ENCODE assay signal across 20 cellular contexts in genomic region chr3:117285721-117286120, GRCh38.
DNase-seq lines count a peak whose midpoint lies in the region; ATAC-seq and TF ChIP-seq lines count a peak whose summit lies in the region.
"Had no signal": no experiment of that assay in that cellular context is flagged by ENCODE, and none has a peak within 500 bp of the region (broad histone marks: within the 10 kb centered on the region; RNA-seq: fewer than 3 reads in every experiment).

No MANE protein-coding gene starts in this region.

- no peak overlapping the region for H3K9ac ChIP-seq in SK-N-SH
- H3K9ac ChIP-seq: BLaER1, GM23248 had no signal

- intact Hi-C loops in left lung (cut with DNase I) = no loop called here

- H3K9me3 ChIP-seq in SK-N-SH (no peaks in the 10 kb centered on the region), left lung (no peaks in the 10 kb centered on the region)
- H3K9me3 ChIP-seq: A549, BLaER1, HAP-1 had no signal

- 48% methylated on average over 4 of the region's 4 CpGs for WGBS in SK-N-SH (ENCODE audit: low lambda C conversion rate)

- H3K27ac ChIP-seq in SK-N-SH (ENCODE audit: low read depth in 2 of 2, low read length in 1 of 2) = peak overlapping the region in 1 of 2 experiments; percentile 91; a peak in 2 of 4 replicates
- H3K27ac ChIP-seq in left lung = no peak overlapping the region
- H3K27ac ChIP-seq: A549, BLaER1, GM23248, SK-N-MC had no signal

- H3K4me2 ChIP-seq in SK-N-SH = no peak overlapping the region
- H3K4me2 ChIP-seq: A549, BLaER1 had no signal

- CTCF ChIA-PET in SK-N-SH (lab: Yijun Ruan, JAX) = no interaction called here

- H3K4me3 ChIP-seq in SK-N-SH (ENCODE audit: low read depth in 2 of 2, low read length in 1 of 2) (no peak overlapping the region), left lung (no peak overlapping the region)
- H3K4me3 ChIP-seq: A549, BLaER1, GM23248, HAP-1, SK-N-MC had no signal

- POLR2A ChIA-PET in SK-N-SH (lab: Yijun Ruan, JAX) = interaction anchor here (0.8 kb wide), 1 partner anchor 157 kb away, joined by 3 read pairs; no protein-coding TSS in a partner anchor

- TF ChIP-seq RAD21 in SK-N-SH (IDR thresholded peaks at IDR 0.05; ENCODE audit: low read length) = no peak

- no peaks in the 10 kb centered on the region for H3K79me2 ChIP-seq in SK-N-SH (ENCODE audit: insufficient read depth)

- no peaks in the 10 kb centered on the region for H3K27me3 ChIP-seq in SK-N-SH (ENCODE audit: insufficient read depth)
- no peaks in the 10 kb centered on the region for H3K27me3 ChIP-seq in left lung
- H3K27me3 ChIP-seq: BLaER1 had no signal

- H2AFZ ChIP-seq in SK-N-SH (ENCODE audit: low read depth) = no peak overlapping the region
- H2AFZ ChIP-seq: GM23248 had no signal

- no peak; the same call in 2 of the 3 replicates for ATAC-seq in SK-N-SH treated with all-trans-retinoic acid at 6 μM for 48 hours
- no peak for ATAC-seq in HG02763 (IDR thresholded peaks at IDR 0.05; ENCODE audit: unreplicated experiment)
- no peak for ATAC-seq in HG03139 (IDR thresholded peaks at IDR 0.05; ENCODE audit: unreplicated experiment)
- no peak for ATAC-seq in left lung
- ATAC-seq: A549, Right ventricle myocardium inferior, T-cell had no signal

- H4K20me1 ChIP-seq in SK-N-SH (ENCODE audit: insufficient read depth) = no peaks in the 10 kb centered on the region
- H4K20me1 ChIP-seq: BLaER1 had no signal

- TF ChIP-seq CTCF in SK-N-SH (IDR thresholded peaks at IDR 0.05) = no peak
- no peak for TF ChIP-seq CTCF in left lung (IDR thresholded peaks at IDR 0.05)

- peak in 1 of 2 experiments; percentile 46; a peak in 2 of 4 replicates for TF ChIP-seq EP300 in SK-N-SH (IDR thresholded peaks at IDR 0.05; ENCODE audit: borderline replicate concordance in 1 of 2, low read depth in 1 of 2, low read length in 1 of 2)

- H3K4me1 ChIP-seq in SK-N-SH (ENCODE audit: control insufficient read depth in 1 of 2, insufficient read depth in 2 of 2, low read depth in 1 of 2, low read length in 1 of 2) = peaks cover 0 to 38% of the 10 kb centered on the region in 2 experiments; a peak in 2 of 4 replicates
- H3K4me1 ChIP-seq in left lung = no peaks in the 10 kb centered on the region
- H3K4me1 ChIP-seq: BLaER1, HAP-1 had no signal

- H3F3A ChIP-seq in SK-N-SH (replicated peaks; ENCODE audit: insufficient read depth) = no peaks in the 10 kb centered on the region

- H3K36me3 ChIP-seq in SK-N-SH (replicated peaks in 1 of 2; ENCODE audit: control insufficient read depth in 1 of 2, insufficient read depth in 2 of 2, low read length in 1 of 2) = no peaks in the 10 kb centered on the region
- H3K36me3 ChIP-seq in left lung = no peaks in the 10 kb centered on the region
- H3K36me3 ChIP-seq: BLaER1, HAP-1 had no signal

- DNase-seq in SK-N-SH = no peak
- DNase-seq in SHP77 (lab: John Stamatoyannopoulos, UW) = peak; percentile 11 to 33
- peak; percentile 42 for DNase-seq in globus pallidus (ENCODE audit: low spot score)
- DNase-seq in left lung = no peak
- no peak for DNase-seq in GF-D8 (lab: John Stamatoyannopoulos, UW)
- DNase-seq: CD4-positive, alpha-beta memory T cell; GDM1; GM23248; NCI-H1417; NCI-H1930; NCI-H2171; T-cell had no signal

- H3K9me2 ChIP-seq in SK-N-SH = no peaks in the 10 kb centered on the region

TF ChIP-seq in SK-N-SH, 30 proteins besides CTCF, POLR2A, EP300 and RAD21:
- TF ChIP-seq CHD2 (IDR thresholded peaks at IDR 0.05; ENCODE audit: low read length, partially characterized antibody) (no peak), GATA2 (CRISPR knock-in tag; IDR thresholded peaks at IDR 0.05) (peak; percentile 11; the same call in 1 of the 2 replicates)
- TF ChIP-seq, protein P1, sequence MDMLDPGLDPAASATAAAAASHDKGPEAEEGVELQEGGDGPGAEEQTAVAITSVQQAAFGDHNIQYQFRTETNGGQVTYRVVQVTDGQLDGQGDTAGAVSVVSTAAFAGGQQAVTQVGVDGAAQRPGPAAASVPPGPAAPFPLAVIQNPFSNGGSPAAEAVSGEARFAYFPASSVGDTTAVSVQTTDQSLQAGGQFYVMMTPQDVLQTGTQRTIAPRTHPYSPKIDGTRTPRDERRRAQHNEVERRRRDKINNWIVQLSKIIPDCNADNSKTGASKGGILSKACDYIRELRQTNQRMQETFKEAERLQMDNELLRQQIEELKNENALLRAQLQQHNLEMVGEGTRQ (IDR thresholded peaks at IDR 0.05; ENCODE audit: borderline replicate concordance, low read depth, low read length) = no peak
TF ChIP-seq in SK-N-SH: peak in this region for 1.

TF ChIP-seq in SK-N-SH treated with all-trans-retinoic acid at 6 μM for 48 hours, 23 proteins besides CTCF, POLR2A, EP300 and RAD21:
- TF ChIP-seq ZFP3 (CRISPR knock-in tag; IDR thresholded peaks at IDR 0.05) (no peak), ZNF8 (CRISPR knock-in tag; IDR thresholded peaks at IDR 0.05) (no peak), SNAI2 (CRISPR knock-in tag; IDR thresholded peaks at IDR 0.05) (no peak), BACH2 (CRISPR knock-in tag; IDR thresholded peaks at IDR 0.05; ENCODE audit: borderline replicate concordance) (no peak), ZFP30 (CRISPR knock-in tag; IDR thresholded peaks at IDR 0.05) (no peak), ZNF565 (CRISPR knock-in tag; conservative IDR thresholded peaks at IDR 0.05; ENCODE audit: low read depth) (no peak), OSR1 (CRISPR knock-in tag; IDR thresholded peaks at IDR 0.05) (no peak)
- TF ChIP-seq, protein P2, sequence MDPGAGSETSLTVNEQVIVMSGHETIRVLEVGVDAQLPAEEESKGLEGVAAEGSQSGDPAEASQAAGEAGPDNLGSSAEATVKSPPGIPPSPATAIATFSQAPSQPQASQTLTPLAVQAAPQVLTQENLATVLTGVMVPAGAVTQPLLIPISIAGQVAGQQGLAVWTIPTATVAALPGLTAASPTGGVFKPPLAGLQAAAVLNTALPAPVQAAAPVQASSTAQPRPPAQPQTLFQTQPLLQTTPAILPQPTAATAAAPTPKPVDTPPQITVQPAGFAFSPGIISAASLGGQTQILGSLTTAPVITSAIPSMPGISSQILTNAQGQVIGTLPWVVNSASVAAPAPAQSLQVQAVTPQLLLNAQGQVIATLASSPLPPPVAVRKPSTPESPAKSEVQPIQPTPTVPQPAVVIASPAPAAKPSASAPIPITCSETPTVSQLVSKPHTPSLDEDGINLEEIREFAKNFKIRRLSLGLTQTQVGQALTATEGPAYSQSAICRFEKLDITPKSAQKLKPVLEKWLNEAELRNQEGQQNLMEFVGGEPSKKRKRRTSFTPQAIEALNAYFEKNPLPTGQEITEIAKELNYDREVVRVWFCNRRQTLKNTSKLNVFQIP (CRISPR knock-in tag; IDR thresholded peaks at IDR 0.05; ENCODE audit: borderline replicate concordance, low read depth) = no peak

Comparison
In these comparisons a context has a peak if more than half of its experiments do, and no peak if none do; other contexts are left out.
1. DNase-seq: peak in SHP77 (2 of 2) and globus pallidus (single experiment); none in SK-N-SH (single experiment), left lung (0 of 2) and GF-D8 (single experiment).